Comparison of ENCODE assay signal across 8 cellular contexts in genomic region chr2:74587664-74588277, GRCh38. TPM values are rescaled to one million over a fixed set of nuclear protein-coding genes. Genes with fewer than 3 reads are reported as not detected.
A peak's percentile ranks its signal among the peaks of the same experiment; 100 is the strongest.
DNase-seq lines count a peak whose midpoint lies in the region; ATAC-seq and TF ChIP-seq lines count a peak whose summit lies in the region.

No MANE protein-coding gene starts in this region.

- H3K56ac ChIP-seq in H9 (ENCODE audit: insufficient read length, low read depth, low read length): no peak overlapping the region

- no peak overlapping the region for H2BK12ac ChIP-seq in H9 (ENCODE audit: insufficient read length, low read depth, low read length)

- DNase-seq in EL (peak; percentile 74), H9 (peak; percentile 71), NCI-H1105 treated with DMSO at 0.1 percent for 48 hours (lab: John Stamatoyannopoulos, UW) (peak; percentile 21), T follicular helper cell (ENCODE audit: low read depth) (peak; percentile 33), amniotic epithelial cell (ENCODE audit: low read depth) (peak; percentile 66), left ventricle myocardium superior (peak; percentile 60), retinal pigment epithelial cell (ENCODE audit: low read depth) (no peak), mesenteric fat pad (ENCODE audit: low spot score) (no peak)

- H3K4ac ChIP-seq in H9 (ENCODE audit: low read depth, low read length): no peak overlapping the region

- WGBS in H9 (ENCODE audit: extremely low coverage, insufficient read length, low lambda C conversion rate): no CpG with 5 or more reads among the region's 6 CpGs

- no peak overlapping the region for H2BK5ac ChIP-seq in H9 (ENCODE audit: insufficient read length, low read length)

- H3K27ac Mint-ChIP-seq in H9: peak overlapping the region in 1 of 3 experiments; percentile 15; a peak in 1 of 7 replicates

- TF ChIP-seq CTCF in H9 (conservative IDR thresholded peaks at IDR 0.05): peak; percentile 83
- peak; percentile 73 for TF ChIP-seq CTCF in retinal pigment epithelial cell (conservative IDR thresholded peaks at IDR 0.05; ENCODE audit: low read depth, low read length)

- H3K79me2 ChIP-seq in H9 (ENCODE audit: insufficient read depth, low read length): no peaks in the 10 kb centered on the region

- peak; percentile 91 for ATAC-seq in left ventricle myocardium superior

- H3K27ac ChIP-seq in H9 (ENCODE audit: insufficient read length, low read depth, low read length): no peak overlapping the region

- H3K18ac ChIP-seq in H9 (ENCODE audit: insufficient read length, low read depth, low read length): no peak overlapping the region

- intact Hi-C loops in left ventricle myocardium superior (cut with micrococcal nuclease): loop anchor here (5.0 kb wide), 2 partner anchors 85 to 105 kb away; partner anchors contain the start of genes CCDC142 and TTC31

- no peak overlapping the region for H4K91ac ChIP-seq in H9 (ENCODE audit: insufficient read length, low read depth, low read length)

- no peak overlapping the region; a peak in 1 of 5 replicates for H3K4me3 Mint-ChIP-seq in H9

- H2AFZ ChIP-seq in H9 (ENCODE audit: low read length): no peak overlapping the region

- H3K23ac ChIP-seq in H9 (ENCODE audit: insufficient read length, low read depth, low read length): no peak overlapping the region

- H3K27me3 Mint-ChIP-seq in H9 (ENCODE audit: low read depth): peaks cover 2% of the 10 kb centered on the region

- H4K8ac ChIP-seq in H9 (replicated peaks; ENCODE audit: insufficient read length, low read depth, low read length): no peak overlapping the region

- H3K36me3 Mint-ChIP-seq in H9 (ENCODE audit: insufficient read depth in 1 of 3, low read depth in 3 of 3): no peaks in the 10 kb centered on the region

- H3K4me3 ChIP-seq in retinal pigment epithelial cell (ENCODE audit: low read length): no peak overlapping the region

- H3K27me3 ChIP-seq in H9 (ENCODE audit: insufficient read depth, low read length): no peaks in the 10 kb centered on the region; the same call in 1 of the 2 replicates

- no peak overlapping the region for H3K4me2 ChIP-seq in H9 (ENCODE audit: insufficient read depth, insufficient read length, low read length)

- no peak overlapping the region for H2BK15ac ChIP-seq in H9 (ENCODE audit: low read depth, low read length)

- H3K4me1 ChIP-seq in H9 (ENCODE audit: insufficient read depth, low read length): peaks cover 5% of the 10 kb centered on the region; the same call in 1 of the 2 replicates

- H3K4me1 Mint-ChIP-seq in H9: peaks cover 13 to 17% of the 10 kb centered on the region in 2 experiments

- H4K5ac ChIP-seq in H9 (ENCODE audit: insufficient read length, low read depth, low read length): no peak overlapping the region

- H3K23me2 ChIP-seq in H9 (ENCODE audit: insufficient read length, low read depth, low read length, poor library complexity, severe bottlenecking): no peaks in the 10 kb centered on the region

- H3K9me3 ChIP-seq in H9 (ENCODE audit: control insufficient read depth, low read depth, low read length): no peaks in the 10 kb centered on the region

- no peak overlapping the region for H3K14ac ChIP-seq in H9 (ENCODE audit: insufficient read depth, low read length)

- no peak overlapping the region for H3T11ph ChIP-seq in H9 (ENCODE audit: low read length)

- no peak overlapping the region for H3K9ac ChIP-seq in H9 (ENCODE audit: extremely low read depth, insufficient read length, low read length)

- H2BK20ac ChIP-seq in H9 (ENCODE audit: low read depth, low read length, poor library complexity, severe bottlenecking): no peak overlapping the region

- no peaks in the 10 kb centered on the region for H4K20me1 ChIP-seq in H9 (ENCODE audit: control insufficient read depth, insufficient read depth, insufficient read length)

- no peaks in the 10 kb centered on the region for H3K9me3 Mint-ChIP-seq in H9

- no peak overlapping the region for H2AK5ac ChIP-seq in H9 (ENCODE audit: insufficient read length, low read length)

- no peaks in the 10 kb centered on the region for H3K79me1 ChIP-seq in H9 (ENCODE audit: insufficient read depth, low read depth, low read length, poor library complexity, severe bottlenecking)

- H2BK120ac ChIP-seq in H9 (ENCODE audit: low read depth, low read length, poor library complexity, severe bottlenecking): no peak overlapping the region

RNA-seq across cellular contexts. Expression of gene DOK1, which starts 33.3 kb away (rescaled TPM):
- 15.2 and 16.0 TPM in 2 replicates for total RNA-seq in H9 (2021)
- total RNA-seq in left ventricle myocardium superior: 4.4 TPM
- total RNA-seq in mesenteric fat pad: 38.2 TPM

RNA-seq across cellular contexts. Expression of gene LOXL3, which starts 34.0 kb away (rescaled TPM):
- 29.0 and 29.8 TPM in 2 replicates for total RNA-seq in H9 (2021)
- total RNA-seq in left ventricle myocardium superior: 2.6 TPM
- total RNA-seq in mesenteric fat pad: 8.2 TPM

RNA-seq across cellular contexts. Expression of gene HTRA2, which starts 58.0 kb away (rescaled TPM):
- total RNA-seq in H9 (2021) (24.1 and 24.9 TPM in 2 replicates), left ventricle myocardium superior (28.5 TPM), mesenteric fat pad (35.8 TPM)

RNA-seq across cellular contexts. Expression of gene AUP1, which starts 58.3 kb away (rescaled TPM):
- total RNA-seq in H9 (2021): 91.5 and 93.6 TPM in 2 replicates
- total RNA-seq in left ventricle myocardium superior: 54.2 TPM
- 112 TPM for total RNA-seq in mesenteric fat pad

Comparison
In these comparisons a context has a peak if more than half of its experiments do, and no peak if none do; other contexts are left out.
1. DNase-seq: peak in EL (single experiment), H9 (single experiment), NCI-H1105 treated with DMSO at 0.1 percent for 48 hours (single experiment), T follicular helper cell (single experiment), amniotic epithelial cell (single experiment) and left ventricle myocardium superior (single experiment); none in retinal pigment epithelial cell (single experiment) and mesenteric fat pad (single experiment).